8 cellular contexts compared by ENCODE assay signal in genomic region chr16:80580109-80580832, GRCh38. TPM values are rescaled to one million over a fixed set of nuclear protein-coding genes. Genes with fewer than 3 reads are reported as not detected.
DNase-seq lines count a peak whose midpoint lies in the region; ATAC-seq and TF ChIP-seq lines count a peak whose summit lies in the region.

No MANE protein-coding gene starts in this region.

- H3K27me3 ChIP-seq in osteoblast (ENCODE audit: insufficient read depth, low read length), result no peaks in the 10 kb centered on the region

- no peak overlapping the region for H3K4me3 ChIP-seq in osteoblast (ENCODE audit: insufficient read depth, low read length)

- no peaks in the 10 kb centered on the region for H4K20me1 ChIP-seq in osteoblast (ENCODE audit: insufficient read depth, low read length)

- DNase-seq in activated T-cell treated with anti-CD3 and anti-CD28 coated beads for 24 hours (ENCODE audit: low read depth), result peak; percentile 56
- peak; percentile 63 for DNase-seq in osteoblast (ENCODE audit: insufficient read length, low spot score, missing footprints)
- DNase-seq in NCI-H524 (lab: John Stamatoyannopoulos, UW), result no peak
- DNase-seq in DMS53 (lab: John Stamatoyannopoulos, UW), result no peak
- DNase-seq in hypothalamus (lab: John Stamatoyannopoulos, UW), result no peak
- no peak for DNase-seq in NCI-H446 treated with DMSO at 0.1 percent for 48 hours (lab: John Stamatoyannopoulos, UW)

- peaks cover 8% of the 10 kb centered on the region for H3K4me1 ChIP-seq in osteoblast (ENCODE audit: insufficient read depth, low read length)

- no peak for TF ChIP-seq CTCF in osteoblast (IDR thresholded peaks at IDR 0.05; ENCODE audit: extremely low read depth, low read depth, low read length)

- H2AFZ ChIP-seq in osteoblast (ENCODE audit: low read length), result no peak overlapping the region

- H3K4me2 ChIP-seq in osteoblast (ENCODE audit: insufficient read depth, low read length), result no peak overlapping the region

- H3K79me2 ChIP-seq in osteoblast (ENCODE audit: insufficient read depth, low read length), result no peaks in the 10 kb centered on the region

- peak; percentile 80 for ATAC-seq in GM19328 (IDR thresholded peaks at IDR 0.05; ENCODE audit: unreplicated experiment)
- peak; percentile 90 for ATAC-seq in HG03196 (IDR thresholded peaks at IDR 0.05; ENCODE audit: unreplicated experiment)

- H3K9me3 ChIP-seq in osteoblast (ENCODE audit: low read depth, low read length), result no peaks in the 10 kb centered on the region

- no peak overlapping the region for H3K27ac ChIP-seq in osteoblast (ENCODE audit: low read depth, low read length)

- no peaks in the 10 kb centered on the region for H3K36me3 ChIP-seq in osteoblast (ENCODE audit: insufficient read depth, low read length)

RNA-seq across cellular contexts. Expression of gene DYNLRB2, which starts 39.5 kb away (rescaled TPM):
- total RNA-seq in osteoblast, result 0.29 TPM in 1 of 2 replicates, not detected in the other

Comparison
In these comparisons a context has a peak if more than half of its experiments do, and no peak if none do; other contexts are left out.
1. DNase-seq: peak in activated T-cell treated with anti-CD3 and anti-CD28 coated beads for 24 hours (single experiment) and osteoblast (single experiment); none in NCI-H524 (0 of 2), DMS53 (single experiment), hypothalamus (0 of 51) and NCI-H446 treated with DMSO at 0.1 percent for 48 hours (single experiment).